Comparison of ENCODE assay signal across 1 cellular context in the genomic region with DNA sequence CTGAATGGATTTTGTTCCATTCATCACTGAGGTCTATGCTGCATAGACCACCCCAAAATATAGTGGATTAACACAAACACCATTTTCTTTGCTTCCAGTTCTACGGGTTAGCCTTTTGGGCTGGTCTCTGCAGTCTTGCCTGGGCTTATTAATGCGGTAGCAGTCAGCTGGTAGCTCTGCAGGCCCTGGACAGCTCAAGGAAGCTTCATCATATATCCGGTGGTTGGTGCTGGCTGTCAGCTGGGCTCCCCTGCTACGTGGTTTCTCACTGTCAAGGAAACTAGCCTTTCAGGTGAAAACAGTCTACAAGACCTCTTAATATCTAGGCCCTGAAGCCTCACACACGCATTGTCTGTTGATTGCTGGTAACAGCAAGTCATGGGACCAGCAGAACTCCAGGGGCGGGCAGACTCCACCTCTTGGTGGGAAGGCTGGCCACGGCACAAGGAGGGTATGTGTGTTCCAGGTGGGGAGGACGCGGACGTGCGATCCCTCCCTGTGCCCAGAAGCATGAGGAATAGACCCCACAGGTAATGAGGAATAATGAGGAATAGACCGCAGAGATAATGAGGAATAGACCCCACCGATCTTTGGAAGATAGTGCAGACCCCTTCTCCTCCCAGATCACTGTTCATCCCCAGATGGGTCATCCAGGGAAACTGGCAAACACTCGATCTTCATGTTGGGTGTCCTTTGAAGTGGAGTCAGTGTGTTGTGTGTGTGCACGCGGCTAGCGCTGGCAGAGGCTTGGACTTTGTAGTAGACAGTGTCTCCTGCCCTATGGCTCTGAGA.
A peak's percentile ranks its signal among the peaks of the same experiment; 100 is the strongest.
TF ChIP-seq lines count a peak whose summit lies in the region.

No MANE protein-coding gene starts in this region.

TF ChIP-seq in HepG2, 621 proteins besides CTCF, POLR2A, EP300 and RAD21 (continued from another document):
- TF ChIP-seq, protein P1, sequence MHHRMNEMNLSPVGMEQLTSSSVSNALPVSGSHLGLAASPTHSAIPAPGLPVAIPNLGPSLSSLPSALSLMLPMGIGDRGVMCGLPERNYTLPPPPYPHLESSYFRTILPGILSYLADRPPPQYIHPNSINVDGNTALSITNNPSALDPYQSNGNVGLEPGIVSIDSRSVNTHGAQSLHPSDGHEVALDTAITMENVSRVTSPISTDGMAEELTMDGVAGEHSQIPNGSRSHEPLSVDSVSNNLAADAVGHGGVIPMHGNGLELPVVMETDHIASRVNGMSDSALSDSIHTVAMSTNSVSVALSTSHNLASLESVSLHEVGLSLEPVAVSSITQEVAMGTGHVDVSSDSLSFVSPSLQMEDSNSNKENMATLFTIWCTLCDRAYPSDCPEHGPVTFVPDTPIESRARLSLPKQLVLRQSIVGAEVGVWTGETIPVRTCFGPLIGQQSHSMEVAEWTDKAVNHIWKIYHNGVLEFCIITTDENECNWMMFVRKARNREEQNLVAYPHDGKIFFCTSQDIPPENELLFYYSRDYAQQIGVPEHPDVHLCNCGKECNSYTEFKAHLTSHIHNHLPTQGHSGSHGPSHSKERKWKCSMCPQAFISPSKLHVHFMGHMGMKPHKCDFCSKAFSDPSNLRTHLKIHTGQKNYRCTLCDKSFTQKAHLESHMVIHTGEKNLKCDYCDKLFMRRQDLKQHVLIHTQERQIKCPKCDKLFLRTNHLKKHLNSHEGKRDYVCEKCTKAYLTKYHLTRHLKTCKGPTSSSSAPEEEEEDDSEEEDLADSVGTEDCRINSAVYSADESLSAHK (CRISPR knock-in tag; IDR thresholded peaks at IDR 0.05; ENCODE audit: borderline replicate concordance), result no peak
- TF ChIP-seq BHLHE40 (IDR thresholded peaks at IDR 0.05; ENCODE audit: low read length) (0 out of 2 replicates have a peak, but pooled peaks have one; percentile 4), ZNF292 (CRISPR knock-in tag; IDR thresholded peaks at IDR 0.05; ENCODE audit: borderline replicate concordance, low read depth) (peak; percentile 69; the same call in 1 of the 2 replicates), MXI1 (IDR thresholded peaks at IDR 0.05; ENCODE audit: borderline replicate concordance, low read depth, low read length) (peak; percentile 34; the same call in 1 of the 3 replicates), GATAD2A (CRISPR knock-in tag; IDR thresholded peaks at IDR 0.05) (no peak), HDAC6 (IDR thresholded peaks at IDR 0.05; ENCODE audit: low read depth, low read length) (no peak), FOXJ3 (CRISPR knock-in tag; IDR thresholded peaks at IDR 0.05; ENCODE audit: borderline replicate concordance) (no peak), HDAC1 (CRISPR knock-in tag; IDR thresholded peaks at IDR 0.05) (0 out of 2 replicates have a peak, but pooled peaks have one; percentile 32), SMYD3 (CRISPR knock-in tag; IDR thresholded peaks at IDR 0.05) (no peak), ETV5 (CRISPR knock-in tag; IDR thresholded peaks at IDR 0.05; ENCODE audit: borderline replicate concordance) (no peak; the same call in 1 of the 2 replicates), RXRB (CRISPR knock-in tag; IDR thresholded peaks at IDR 0.05; ENCODE audit: borderline replicate concordance) (peak; percentile 28; the same call in 1 of the 2 replicates), ZSCAN30 (CRISPR knock-in tag; IDR thresholded peaks at IDR 0.05) (no peak), GATAD1 (CRISPR knock-in tag; IDR thresholded peaks at IDR 0.05) (no peak), ZNF263 (CRISPR knock-in tag; IDR thresholded peaks at IDR 0.05) (0 out of 2 replicates have a peak, but pooled peaks have one; percentile 16), ELF4 (CRISPR knock-in tag; IDR thresholded peaks at IDR 0.05; ENCODE audit: borderline replicate concordance) (no peak), TBP (CRISPR knock-in tag; IDR thresholded peaks at IDR 0.05) (no peak), SP1 (IDR thresholded peaks at IDR 0.05) (no peak), SP1 (CRISPR knock-in tag; IDR thresholded peaks at IDR 0.05) (no peak), ZBTB3 (CRISPR knock-in tag; IDR thresholded peaks at IDR 0.05; ENCODE audit: borderline replicate concordance, low read depth) (no peak), ZNF766 (CRISPR knock-in tag; IDR thresholded peaks at IDR 0.05; ENCODE audit: borderline replicate concordance) (no peak), ZFX (CRISPR knock-in tag; IDR thresholded peaks at IDR 0.05; ENCODE audit: low read depth) (no peak), FOXA3 (CRISPR knock-in tag; IDR thresholded peaks at IDR 0.05) (no peak), ZIK1 (CRISPR knock-in tag; IDR thresholded peaks at IDR 0.05; ENCODE audit: borderline replicate concordance, low read depth) (no peak), ZMYM4 (CRISPR knock-in tag; IDR thresholded peaks at IDR 0.05) (0 out of 2 replicates have a peak, but pooled peaks have one; percentile 25), IKZF4 (CRISPR knock-in tag; IDR thresholded peaks at IDR 0.05; ENCODE audit: borderline replicate concordance, low read depth, not compliant biosample characterization) (no peak)
- TF ChIP-seq, protein P2, sequence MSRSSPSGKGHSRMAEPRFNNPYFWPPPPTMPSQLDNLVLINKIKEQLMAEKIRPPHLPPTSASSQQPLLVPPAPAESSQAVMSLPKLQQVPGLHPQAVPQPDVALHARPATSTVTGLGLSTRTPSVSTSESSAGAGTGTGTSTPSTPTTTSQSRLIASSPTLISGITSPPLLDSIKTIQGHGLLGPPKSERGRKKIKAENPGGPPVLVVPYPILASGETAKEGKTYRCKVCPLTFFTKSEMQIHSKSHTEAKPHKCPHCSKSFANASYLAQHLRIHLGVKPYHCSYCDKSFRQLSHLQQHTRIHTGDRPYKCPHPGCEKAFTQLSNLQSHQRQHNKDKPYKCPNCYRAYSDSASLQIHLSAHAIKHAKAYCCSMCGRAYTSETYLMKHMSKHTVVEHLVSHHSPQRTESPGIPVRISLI (CRISPR knock-in tag; IDR thresholded peaks at IDR 0.05; ENCODE audit: borderline replicate concordance), result no peak
- TF ChIP-seq, protein P3, sequence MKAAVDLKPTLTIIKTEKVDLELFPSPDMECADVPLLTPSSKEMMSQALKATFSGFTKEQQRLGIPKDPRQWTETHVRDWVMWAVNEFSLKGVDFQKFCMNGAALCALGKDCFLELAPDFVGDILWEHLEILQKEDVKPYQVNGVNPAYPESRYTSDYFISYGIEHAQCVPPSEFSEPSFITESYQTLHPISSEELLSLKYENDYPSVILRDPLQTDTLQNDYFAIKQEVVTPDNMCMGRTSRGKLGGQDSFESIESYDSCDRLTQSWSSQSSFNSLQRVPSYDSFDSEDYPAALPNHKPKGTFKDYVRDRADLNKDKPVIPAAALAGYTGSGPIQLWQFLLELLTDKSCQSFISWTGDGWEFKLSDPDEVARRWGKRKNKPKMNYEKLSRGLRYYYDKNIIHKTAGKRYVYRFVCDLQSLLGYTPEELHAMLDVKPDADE (CRISPR knock-in tag; IDR thresholded peaks at IDR 0.05), result no peak
- TF ChIP-seq, protein P4, sequence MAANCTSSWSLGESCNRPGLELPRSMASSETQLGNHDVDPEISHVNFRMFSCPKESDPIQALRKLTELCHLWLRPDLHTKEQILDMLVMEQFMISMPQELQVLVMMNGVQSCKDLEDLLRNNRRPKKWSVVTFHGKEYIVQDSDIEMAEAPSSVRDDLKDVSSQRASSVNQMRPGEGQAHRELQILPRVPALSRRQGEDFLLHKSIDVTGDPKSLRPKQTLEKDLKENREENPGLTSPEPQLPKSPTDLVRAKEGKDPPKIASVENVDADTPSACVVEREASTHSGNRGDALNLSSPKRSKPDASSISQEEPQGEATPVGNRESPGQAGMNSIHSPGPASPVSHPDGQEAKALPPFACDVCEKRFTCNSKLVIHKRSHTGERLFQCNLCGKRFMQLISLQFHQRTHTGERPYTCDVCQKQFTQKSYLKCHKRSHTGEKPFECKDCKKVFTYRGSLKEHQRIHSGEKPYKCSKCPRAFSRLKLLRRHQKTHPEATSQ (CRISPR knock-in tag; IDR thresholded peaks at IDR 0.05; ENCODE audit: borderline replicate concordance), result no peak
- TF ChIP-seq, protein P5, sequence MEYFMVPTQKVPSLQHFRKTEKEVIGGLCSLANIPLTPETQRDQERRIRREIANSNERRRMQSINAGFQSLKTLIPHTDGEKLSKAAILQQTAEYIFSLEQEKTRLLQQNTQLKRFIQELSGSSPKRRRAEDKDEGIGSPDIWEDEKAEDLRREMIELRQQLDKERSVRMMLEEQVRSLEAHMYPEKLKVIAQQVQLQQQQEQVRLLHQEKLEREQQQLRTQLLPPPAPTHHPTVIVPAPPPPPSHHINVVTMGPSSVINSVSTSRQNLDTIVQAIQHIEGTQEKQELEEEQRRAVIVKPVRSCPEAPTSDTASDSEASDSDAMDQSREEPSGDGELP (IDR thresholded peaks at IDR 0.05; ENCODE audit: borderline replicate concordance, low read depth), result no peak
- TF ChIP-seq, protein P6, sequence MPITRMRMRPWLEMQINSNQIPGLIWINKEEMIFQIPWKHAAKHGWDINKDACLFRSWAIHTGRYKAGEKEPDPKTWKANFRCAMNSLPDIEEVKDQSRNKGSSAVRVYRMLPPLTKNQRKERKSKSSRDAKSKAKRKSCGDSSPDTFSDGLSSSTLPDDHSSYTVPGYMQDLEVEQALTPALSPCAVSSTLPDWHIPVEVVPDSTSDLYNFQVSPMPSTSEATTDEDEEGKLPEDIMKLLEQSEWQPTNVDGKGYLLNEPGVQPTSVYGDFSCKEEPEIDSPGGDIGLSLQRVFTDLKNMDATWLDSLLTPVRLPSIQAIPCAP (CRISPR knock-in tag; IDR thresholded peaks at IDR 0.05; ENCODE audit: low read depth), result no peak
- TF ChIP-seq, protein P7, sequence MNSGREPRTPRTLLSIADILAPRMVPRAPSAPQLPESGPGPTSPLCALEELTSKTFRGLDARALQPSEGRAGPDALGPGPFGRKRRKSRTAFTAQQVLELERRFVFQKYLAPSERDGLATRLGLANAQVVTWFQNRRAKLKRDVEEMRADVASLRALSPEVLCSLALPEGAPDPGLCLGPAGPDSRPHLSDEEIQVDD (CRISPR knock-in tag; IDR thresholded peaks at IDR 0.05; ENCODE audit: borderline replicate concordance), result no peak
- TF ChIP-seq, protein P8, sequence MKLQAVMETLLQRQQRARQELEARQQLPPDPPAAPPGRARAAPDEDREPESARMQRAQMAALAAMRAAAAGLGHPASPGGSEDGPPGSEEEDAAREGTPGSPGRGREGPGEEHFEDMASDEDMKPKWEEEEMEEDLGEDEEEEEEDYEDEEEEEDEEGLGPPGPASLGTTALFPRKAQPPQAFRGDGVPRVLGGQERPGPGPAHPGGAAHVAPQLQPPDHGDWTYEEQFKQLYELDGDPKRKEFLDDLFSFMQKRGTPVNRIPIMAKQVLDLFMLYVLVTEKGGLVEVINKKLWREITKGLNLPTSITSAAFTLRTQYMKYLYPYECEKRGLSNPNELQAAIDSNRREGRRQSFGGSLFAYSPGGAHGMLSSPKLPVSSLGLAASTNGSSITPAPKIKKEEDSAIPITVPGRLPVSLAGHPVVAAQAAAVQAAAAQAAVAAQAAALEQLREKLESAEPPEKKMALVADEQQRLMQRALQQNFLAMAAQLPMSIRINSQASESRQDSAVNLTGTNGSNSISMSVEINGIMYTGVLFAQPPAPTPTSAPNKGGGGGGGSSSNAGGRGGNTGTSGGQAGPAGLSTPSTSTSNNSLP (IDR thresholded peaks at IDR 0.05; ENCODE audit: low read depth, low read length), result no peak
- TF ChIP-seq, protein P9, sequence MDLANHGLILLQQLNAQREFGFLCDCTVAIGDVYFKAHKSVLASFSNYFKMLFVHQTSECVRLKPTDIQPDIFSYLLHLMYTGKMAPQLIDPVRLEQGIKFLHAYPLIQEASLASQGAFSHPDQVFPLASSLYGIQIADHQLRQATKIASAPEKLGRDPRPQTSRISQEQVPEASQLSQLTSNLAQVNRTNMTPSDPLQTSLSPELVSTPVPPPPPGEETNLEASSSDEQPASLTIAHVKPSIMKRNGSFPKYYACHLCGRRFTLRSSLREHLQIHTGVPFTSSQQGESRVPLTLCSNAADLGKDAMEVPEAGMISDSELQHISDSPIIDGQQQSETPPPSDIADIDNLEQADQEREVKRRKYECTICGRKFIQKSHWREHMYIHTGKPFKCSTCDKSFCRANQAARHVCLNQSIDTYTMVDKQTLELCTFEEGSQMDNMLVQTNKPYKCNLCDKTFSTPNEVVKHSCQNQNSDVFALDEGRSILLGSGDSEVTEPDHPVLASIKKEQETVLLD (CRISPR knock-in tag; IDR thresholded peaks at IDR 0.05; ENCODE audit: low read depth), result no peak
- TF ChIP-seq, protein P10, sequence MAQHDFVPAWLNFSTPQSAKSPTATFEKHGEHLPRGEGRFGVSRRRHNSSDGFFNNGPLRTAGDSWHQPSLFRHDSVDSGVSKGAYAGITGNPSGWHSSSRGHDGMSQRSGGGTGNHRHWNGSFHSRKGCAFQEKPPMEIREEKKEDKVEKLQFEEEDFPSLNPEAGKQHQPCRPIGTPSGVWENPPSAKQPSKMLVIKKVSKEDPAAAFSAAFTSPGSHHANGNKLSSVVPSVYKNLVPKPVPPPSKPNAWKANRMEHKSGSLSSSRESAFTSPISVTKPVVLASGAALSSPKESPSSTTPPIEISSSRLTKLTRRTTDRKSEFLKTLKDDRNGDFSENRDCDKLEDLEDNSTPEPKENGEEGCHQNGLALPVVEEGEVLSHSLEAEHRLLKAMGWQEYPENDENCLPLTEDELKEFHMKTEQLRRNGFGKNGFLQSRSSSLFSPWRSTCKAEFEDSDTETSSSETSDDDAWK (CRISPR knock-in tag; IDR thresholded peaks at IDR 0.05), result no peak
